In genomic region chr19:46015961-46016425, GRCh38 we compare ENCODE assay signal across 8 cellular contexts. TPM values are rescaled to one million over a fixed set of nuclear protein-coding genes. Genes with fewer than 3 reads are reported as not detected.
DNase-seq lines count a peak whose midpoint lies in the region; ATAC-seq and TF ChIP-seq lines count a peak whose summit lies in the region.

No MANE protein-coding gene starts in this region.

- no peaks in the 10 kb centered on the region for H3K9me3 Mint-ChIP-seq in endothelial cell (ENCODE audit: unreplicated experiment)
- no peaks in the 10 kb centered on the region for H3K9me3 Mint-ChIP-seq in nephron progenitor cell

- TF ChIP-seq CTCF in endothelial cell (IDR thresholded peaks at IDR 0.05; ENCODE audit: unreplicated experiment) = no peak
- no peak for TF ChIP-seq CTCF in nephron progenitor cell (IDR thresholded peaks at IDR 0.05)

- ATAC-seq in GM21576 (IDR thresholded peaks at IDR 0.05; ENCODE audit: unreplicated experiment) = no peak

- H3K36me3 Mint-ChIP-seq in endothelial cell (ENCODE audit: low read depth, unreplicated experiment) (peaks cover 3% of the 10 kb centered on the region), nephron progenitor cell (ENCODE audit: low read depth) (no peaks in the 10 kb centered on the region)

- H3K27me3 Mint-ChIP-seq in endothelial cell (ENCODE audit: unreplicated experiment) (peaks cover 16% of the 10 kb centered on the region), nephron progenitor cell (ENCODE audit: low read depth, poor library complexity) (peaks cover 51% of the 10 kb centered on the region)

- no peak overlapping the region for H3K27ac Mint-ChIP-seq in endothelial cell (ENCODE audit: unreplicated experiment)
- no peak overlapping the region for H3K27ac Mint-ChIP-seq in nephron progenitor cell

- peaks cover 11% of the 10 kb centered on the region for H3K4me1 Mint-ChIP-seq in endothelial cell (ENCODE audit: unreplicated experiment)
- peaks cover 18% of the 10 kb centered on the region for H3K4me1 Mint-ChIP-seq in nephron progenitor cell

- peak; percentile 36 for DNase-seq in NCI-H345 (lab: John Stamatoyannopoulos, UW)
- no peak for DNase-seq in NCI-H345 treated with DMSO at 0.1 percent for 48 hours (lab: John Stamatoyannopoulos, UW; ENCODE audit: unreplicated experiment)
- DNase-seq in activated CD4-positive, alpha-beta T cell treated with anti-CD3 and anti-CD28 coated beads, Interleukin-2, amount 50 U/mL, for 48 hours = peak; percentile 35 to 42
- peak; percentile 19 for DNase-seq in endothelial cell (ENCODE audit: low spot score)
- peak; percentile 38 for DNase-seq in nephron progenitor cell
- DNase-seq in HK-2 (ENCODE audit: unreplicated experiment) = no peak
- no peak for DNase-seq in cerebellar nuclear complex (lab: John Stamatoyannopoulos, UW)

- H3K4me3 Mint-ChIP-seq in endothelial cell (ENCODE audit: unreplicated experiment) = peak overlapping the region; percentile 82
- peak overlapping the region; percentile 83 for H3K4me3 Mint-ChIP-seq in nephron progenitor cell

RNA-seq across cellular contexts. Expression of gene PGLYRP1, which starts 6.9 kb away (rescaled TPM):
- 0.54 TPM for total RNA-seq in endothelial cell (ENCODE audit: unreplicated experiment)

RNA-seq across cellular contexts. Expression of gene CCDC61, which starts 20.7 kb away (rescaled TPM):
- total RNA-seq in endothelial cell (ENCODE audit: unreplicated experiment) = 9.5 TPM

RNA-seq across cellular contexts. Expression of gene IGFL4, which starts 24.8 kb away (rescaled TPM):
- total RNA-seq in endothelial cell (ENCODE audit: unreplicated experiment) = not detected

RNA-seq across cellular contexts. Expression of gene NOVA2, which starts 42.3 kb away (rescaled TPM):
- 86.0 TPM for total RNA-seq in endothelial cell (ENCODE audit: unreplicated experiment)

Comparison
In these comparisons a context has a peak if more than half of its experiments do, and no peak if none do; other contexts are left out.
1. DNase-seq: peak in NCI-H345 (single experiment), activated CD4-positive, alpha-beta T cell treated with anti-CD3 and anti-CD28 coated beads, Interleukin-2, amount 50 U/mL, for 48 hours (2 of 2), endothelial cell (single experiment) and nephron progenitor cell (single experiment); none in NCI-H345 treated with DMSO at 0.1 percent for 48 hours (single experiment), HK-2 (single experiment) and cerebellar nuclear complex (0 of 2).